Comparison of ENCODE assay signal across 1 cellular context in the genomic region with DNA sequence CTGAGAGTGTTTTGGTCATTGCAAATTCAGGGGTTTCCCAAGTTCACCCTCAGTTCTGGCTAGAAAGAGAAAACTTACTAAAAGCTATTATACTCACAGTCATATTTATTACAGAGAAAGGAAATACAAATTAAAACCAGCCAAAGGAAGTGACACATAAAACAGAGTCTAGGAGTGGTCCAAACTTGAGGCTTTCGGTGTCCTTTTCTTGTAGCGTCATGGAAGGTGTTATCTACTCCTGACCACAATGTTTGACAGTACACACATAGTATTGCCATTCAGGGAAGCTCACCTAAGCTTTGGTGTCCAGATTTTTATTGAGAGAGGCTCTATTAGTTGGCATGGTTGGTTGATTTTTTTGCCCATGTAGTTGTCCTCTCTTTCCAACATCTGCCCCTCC.
TF ChIP-seq lines count a peak whose summit lies in the region.

No MANE protein-coding gene starts in this region.

TF ChIP-seq in WTC11, 78 proteins besides CTCF, POLR2A, EP300 and RAD21:
- TF ChIP-seq, protein P1, sequence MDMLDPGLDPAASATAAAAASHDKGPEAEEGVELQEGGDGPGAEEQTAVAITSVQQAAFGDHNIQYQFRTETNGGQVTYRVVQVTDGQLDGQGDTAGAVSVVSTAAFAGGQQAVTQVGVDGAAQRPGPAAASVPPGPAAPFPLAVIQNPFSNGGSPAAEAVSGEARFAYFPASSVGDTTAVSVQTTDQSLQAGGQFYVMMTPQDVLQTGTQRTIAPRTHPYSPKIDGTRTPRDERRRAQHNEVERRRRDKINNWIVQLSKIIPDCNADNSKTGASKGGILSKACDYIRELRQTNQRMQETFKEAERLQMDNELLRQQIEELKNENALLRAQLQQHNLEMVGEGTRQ (CRISPR knock-in tag; IDR thresholded peaks at IDR 0.05) = no peak
- no peak for TF ChIP-seq ELF4 (CRISPR knock-in tag; IDR thresholded peaks at IDR 0.05; ENCODE audit: low read depth)
- no peak for TF ChIP-seq OVOL2 (CRISPR knock-in tag; IDR thresholded peaks at IDR 0.05; ENCODE audit: borderline replicate concordance)
- TF ChIP-seq, protein P2, sequence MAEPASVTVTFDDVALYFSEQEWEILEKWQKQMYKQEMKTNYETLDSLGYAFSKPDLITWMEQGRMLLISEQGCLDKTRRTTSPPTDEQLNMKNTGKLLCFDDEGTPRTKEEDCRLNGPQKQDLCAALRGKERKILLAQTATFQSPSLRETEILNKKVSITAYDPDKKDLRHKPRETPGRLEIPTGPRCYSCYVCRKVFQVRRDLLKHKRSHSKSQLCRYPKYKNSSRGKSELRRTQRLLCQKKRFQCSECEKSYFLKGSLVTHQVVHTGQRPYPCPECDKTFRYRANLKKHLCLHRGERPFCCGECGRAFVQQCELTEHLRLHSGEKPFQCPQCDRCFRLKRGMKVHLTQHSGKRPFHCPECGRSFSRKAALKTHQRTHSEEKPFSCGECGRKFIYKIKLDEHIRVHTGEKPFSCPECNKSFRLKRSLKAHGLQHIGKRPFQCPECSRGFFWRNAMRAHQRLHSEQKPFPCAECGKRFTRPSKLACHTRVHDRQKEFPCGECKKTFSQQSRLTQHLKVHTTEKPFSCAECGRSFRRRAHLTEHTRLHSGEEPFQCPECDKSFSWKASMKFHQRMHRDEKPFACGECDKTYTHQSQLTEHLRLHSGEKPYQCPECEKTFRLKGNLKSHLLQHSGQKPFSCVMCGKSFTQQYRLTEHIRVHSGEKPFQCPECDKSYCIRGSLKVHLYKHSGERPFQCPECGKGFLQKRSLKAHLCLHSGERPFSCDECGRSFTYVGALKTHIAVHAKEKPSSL (CRISPR knock-in tag; conservative IDR thresholded peaks at IDR 0.05) = no peak
